In the genomic region with DNA sequence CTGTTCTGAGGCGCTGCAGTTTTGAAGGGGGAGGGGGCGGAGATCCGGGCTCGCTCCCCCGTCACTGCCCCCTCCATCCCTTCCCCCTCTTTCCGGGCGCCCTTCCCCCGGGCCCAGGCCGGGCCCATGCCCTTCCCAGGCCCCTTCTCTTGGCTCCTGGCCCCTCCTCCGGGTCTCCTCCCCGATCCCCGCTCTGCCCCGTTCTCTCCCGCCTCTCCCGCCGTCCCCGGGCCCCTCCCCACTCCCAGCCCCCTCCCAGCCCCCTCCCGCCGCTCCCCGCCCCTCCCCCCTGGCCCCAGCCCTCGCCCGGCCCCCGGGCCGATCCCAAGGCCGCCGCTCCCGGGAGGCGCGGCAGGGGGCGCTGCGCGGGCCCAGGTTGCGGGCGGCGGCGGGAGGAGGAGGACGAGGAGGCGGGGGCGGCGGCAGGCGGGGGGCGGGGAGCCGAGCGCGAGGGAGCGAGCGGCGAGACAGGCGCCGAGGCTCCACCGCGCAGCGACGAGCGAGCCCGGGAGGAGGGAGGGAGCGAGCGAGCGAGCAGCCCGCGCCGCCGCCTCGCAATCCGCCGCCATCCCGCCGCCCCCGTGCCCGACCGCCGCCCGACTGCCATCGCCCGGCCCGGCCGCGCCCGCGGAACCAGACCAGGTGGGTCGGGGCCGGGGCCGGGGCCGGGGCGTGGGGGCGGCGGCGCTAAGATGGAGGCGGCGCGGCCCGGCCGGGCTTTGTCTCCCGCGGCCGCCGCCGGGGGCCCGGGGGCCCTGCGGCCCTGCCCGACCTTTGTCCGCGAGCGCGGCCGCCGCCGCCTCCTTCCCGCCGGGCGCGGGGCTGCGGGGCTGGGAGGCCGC, we compare ENCODE assay signal across 8 cellular contexts.
A peak's percentile ranks its signal among the peaks of the same experiment; 100 is the strongest.
DNase-seq lines count a peak whose midpoint lies in the region; ATAC-seq and TF ChIP-seq lines count a peak whose summit lies in the region.

TSS of gene PRRC2B (plus strand) at position 465 of the 842 bp plus-strand sequence. CDS start 36,059 bp downstream, outside the sequence.

- DNase-seq in AML-193 (lab: John Stamatoyannopoulos, UW) (peak; percentile 42 to 51), NOMO-1 treated with dmso at 0.1 percent for 144 hours (lab: John Stamatoyannopoulos, UW; ENCODE audit: unreplicated experiment) (peak; percentile 53), activated T-cell treated with anti-CD3 and anti-CD28 coated beads for 1 hour (ENCODE audit: low read depth) (peak; percentile 84), epidermal melanocyte (ENCODE audit: insufficient read length, low spot score) (peak; percentile 85), midbrain (lab: John Stamatoyannopoulos, UW) (peak; percentile 87)
- peak; percentile 63 to 82 for DNase-seq in stimulated activated CD8-positive, alpha-beta memory T cell treated with anti-CD3 and anti-CD28 coated beads, Interleukin-2, amount 100 ng/mL, for 1 hour (ENCODE audit: low read depth in 2 of 2)

- peak; percentile 33 for ATAC-seq in HG03460 (IDR thresholded peaks at IDR 0.05; ENCODE audit: unreplicated experiment)

- peak; percentile 72 for TF ChIP-seq POLR2A in GM19193 (IDR thresholded peaks at IDR 0.05; ENCODE audit: extremely low read depth, insufficient read depth, insufficient read length)

Comparison
In these comparisons a context has a peak if more than half of its experiments do, and no peak if none do; other contexts are left out.
1. Peak in every context shown above with its lines: DNase-seq and ATAC-seq.